In genomic region chrX:97498093-97498492, GRCh38 we compare ENCODE assay signal across 23 cellular contexts.
DNase-seq lines count a peak whose midpoint lies in the region; ATAC-seq lines count a peak whose summit lies in the region.
"Had no signal": no experiment of that assay in that cellular context is flagged by ENCODE, and none has a peak within 500 bp of the region (broad histone marks: within the 10 kb centered on the region; RNA-seq: fewer than 3 reads in every experiment).

No MANE protein-coding gene starts in this region.

- no peak overlapping the region for H3K27ac Mint-ChIP-seq in stimulated activated naive B cell treated with anti-CD40 and anti-IgM and Interleukin-4, amounts not matched to agents 10 μg/mL and 1 μg/mL and 100 μg/mL, for 72 hours
- H3K27ac Mint-ChIP-seq in activated naive CD8-positive, alpha-beta T cell treated with anti-CD3 and anti-CD28 coated beads for 36 hours, result no peak overlapping the region
- H3K27ac Mint-ChIP-seq: nephron had no signal

- H3K4me3 Mint-ChIP-seq in stimulated activated naive B cell treated with anti-CD40 and anti-IgM and Interleukin-4, amounts not matched to agents 10 μg/mL and 1 μg/mL and 100 μg/mL, for 72 hours, result peak overlapping the region in 1 of 2 donors; percentile 43
- no peak overlapping the region for H3K4me3 Mint-ChIP-seq in activated naive CD8-positive, alpha-beta T cell treated with anti-CD3 and anti-CD28 coated beads for 36 hours
- H3K4me3 Mint-ChIP-seq: nephron had no signal

- no peaks in the 10 kb centered on the region for H3K9me3 Mint-ChIP-seq in stimulated activated naive B cell treated with anti-CD40 and anti-IgM and Interleukin-4, amounts not matched to agents 10 μg/mL and 1 μg/mL and 100 μg/mL, for 72 hours
- H3K9me3 Mint-ChIP-seq in activated naive CD8-positive, alpha-beta T cell treated with anti-CD3 and anti-CD28 coated beads for 36 hours, result no peaks in the 10 kb centered on the region

- peak; percentile 66 for DNase-seq in MV-4-11 (lab: John Stamatoyannopoulos, UW)
- DNase-seq in stimulated activated naive B cell treated with anti-CD40 and anti-IgM and Interleukin-4, amounts not matched to agents 10 μg/mL and 1 μg/mL and 100 μg/mL, for 72 hours, result no peak
- DNase-seq in KG1 (lab: John Stamatoyannopoulos, UW), result no peak
- DNase-seq in activated naive CD8-positive, alpha-beta T cell treated with anti-CD3 and anti-CD28 coated beads for 36 hours, result no peak
- DNase-seq: activated CD4-positive, alpha-beta T cell treated with anti-CD3 and anti-CD28 coated beads, Interleukin-2, amount 50 U/mL, for 4 hours; activated naive CD4-positive, alpha-beta T cell treated with Interleukin-2 at 50 U/mL for 16 hours; amniotic stem cell; effector memory CD4-positive, alpha-beta T cell; foreskin keratinocyte; MM.1S; mucosa of descending colon; NCI-H1436; NCI-H510A; SHP77 treated with DMSO at 0.1 percent for 48 hours; stimulated activated naive CD8-positive, alpha-beta T cell treated with anti-CD3 and anti-CD28 coated beads, Interleukin-15, Interleukin-2, amounts not matched to agents 100 U/mL and 50 U/mL, for 24 hours; testis had no signal

- ATAC-seq in GM18867 (IDR thresholded peaks at IDR 0.05; ENCODE audit: unreplicated experiment) (peak; percentile 37), GM21723 (IDR thresholded peaks at IDR 0.05; ENCODE audit: unreplicated experiment) (peak; percentile 50), GM21515 (IDR thresholded peaks at IDR 0.05; ENCODE audit: unreplicated experiment) (no peak)
- peak; percentile 66 to 68 for ATAC-seq in stimulated activated naive B cell treated with anti-CD40 and anti-IgM and Interleukin-4, amounts not matched to agents 10 μg/mL and 1 μg/mL and 100 μg/mL, for 72 hours (replicated peaks)
- ATAC-seq: esophagus mucosa; foreskin keratinocyte; K562; mucosa of descending colon; Panc1; stimulated activated naive CD8-positive, alpha-beta T cell treated with anti-CD3 and anti-CD28 coated beads, Interleukin-15, Interleukin-2, amounts not matched to agents 100 U/mL and 50 U/mL, for 24 hours had no signal

- no peaks in the 10 kb centered on the region for H3K36me3 Mint-ChIP-seq in stimulated activated naive B cell treated with anti-CD40 and anti-IgM and Interleukin-4, amounts not matched to agents 10 μg/mL and 1 μg/mL and 100 μg/mL, for 72 hours
- H3K36me3 Mint-ChIP-seq in activated naive CD8-positive, alpha-beta T cell treated with anti-CD3 and anti-CD28 coated beads for 36 hours, result no peaks in the 10 kb centered on the region

- H3K27me3 Mint-ChIP-seq in stimulated activated naive B cell treated with anti-CD40 and anti-IgM and Interleukin-4, amounts not matched to agents 10 μg/mL and 1 μg/mL and 100 μg/mL, for 72 hours, result no peaks in the 10 kb centered on the region
- no peaks in the 10 kb centered on the region for H3K27me3 Mint-ChIP-seq in activated naive CD8-positive, alpha-beta T cell treated with anti-CD3 and anti-CD28 coated beads for 36 hours

- peaks cover 6 to 14% of the 10 kb centered on the region in 2 donors for H3K4me1 Mint-ChIP-seq in stimulated activated naive B cell treated with anti-CD40 and anti-IgM and Interleukin-4, amounts not matched to agents 10 μg/mL and 1 μg/mL and 100 μg/mL, for 72 hours
- H3K4me1 Mint-ChIP-seq in activated naive CD8-positive, alpha-beta T cell treated with anti-CD3 and anti-CD28 coated beads for 36 hours, result peaks cover 6% of the 10 kb centered on the region
- H3K4me1 Mint-ChIP-seq: nephron had no signal
